In genomic region chr15:60397772-60398445, GRCh38 we compare ENCODE assay signal across 8 cellular contexts. TPM values are rescaled to one million over a fixed set of nuclear protein-coding genes. Genes with fewer than 3 reads are reported as not detected.
A peak's percentile ranks its signal among the peaks of the same experiment; 100 is the strongest.
DNase-seq lines count a peak whose midpoint lies in the region; ATAC-seq and TF ChIP-seq lines count a peak whose summit lies in the region.

TSS of gene ANXA2 (minus strand) at chr15:60397986. CDS start at chr15:60386075, 11,911 bp downstream.

- no peak for DNase-seq in AG04450 (ENCODE audit: low read depth, low spot score)
- DNase-seq in PC-9 = peak; percentile 54 to 90
- DNase-seq in activated T-cell treated with anti-CD3 and anti-CD28 coated beads, Interleukin-2, amount 50 U/mL, for 72 hours = peak; percentile 85
- peak; percentile 95 for DNase-seq in fibroblast of gingiva (ENCODE audit: low read depth)
- peak; percentile 57 for DNase-seq in nephron progenitor cell
- peak; percentile 81 for DNase-seq in stromal cell of bone marrow (ENCODE audit: low read depth)

- H3K9me2 ChIP-seq in PC-9 (ENCODE audit: insufficient read depth) = no peaks in the 10 kb centered on the region

- H3K27me3 Mint-ChIP-seq in activated T-cell treated with anti-CD3 and anti-CD28 coated beads, Interleukin-2, amount 50 U/mL, for 72 hours (ENCODE audit: low read depth) = peaks cover 12% of the 10 kb centered on the region
- peaks cover 6% of the 10 kb centered on the region for H3K27me3 Mint-ChIP-seq in nephron progenitor cell (ENCODE audit: low read depth, poor library complexity)

- peaks cover 36% of the 10 kb centered on the region for H3F3A ChIP-seq in PC-9 (ENCODE audit: insufficient read depth, low read depth)

- H3K27ac Mint-ChIP-seq in activated T-cell treated with anti-CD3 and anti-CD28 coated beads, Interleukin-2, amount 50 U/mL, for 72 hours = peak within 1 kb of the TSS; percentile 70
- peak within 1 kb of the TSS; percentile 43 for H3K27ac Mint-ChIP-seq in nephron progenitor cell

- H3K79me2 ChIP-seq in PC-9 (ENCODE audit: low read depth) = peaks cover 41% of the 10 kb centered on the region

- peak within 1 kb of the TSS; percentile 96 for H3K4me3 ChIP-seq in AG04450 (ENCODE audit: low read depth, low read length)
- peak within 1 kb of the TSS; percentile 68 for H3K4me3 ChIP-seq in PC-9

- peaks cover 3 to 6% of the 10 kb centered on the region in 2 donors for H3K36me3 Mint-ChIP-seq in activated T-cell treated with anti-CD3 and anti-CD28 coated beads, Interleukin-2, amount 50 U/mL, for 72 hours (ENCODE audit: insufficient read depth in 2 of 2)
- no peaks in the 10 kb centered on the region for H3K36me3 Mint-ChIP-seq in nephron progenitor cell (ENCODE audit: low read depth)

- H3K9me3 Mint-ChIP-seq in activated T-cell treated with anti-CD3 and anti-CD28 coated beads, Interleukin-2, amount 50 U/mL, for 72 hours = no peaks in the 10 kb centered on the region
- H3K9me3 Mint-ChIP-seq in nephron progenitor cell = no peaks in the 10 kb centered on the region

- H3K27me3 ChIP-seq in AG04450 (ENCODE audit: control insufficient read depth, insufficient read depth, low read length) (no peaks in the 10 kb centered on the region), PC-9 (ENCODE audit: insufficient read depth, low read depth) (no peaks in the 10 kb centered on the region)

- intact Hi-C loops in PC-9 (cut with micrococcal nuclease; ENCODE audit: unreplicated experiment) = loop anchor here (1.0 to 5.0 kb wide), 3 partner anchors 10 to 36 kb away; no protein-coding TSS in a partner anchor

- H3K4me2 ChIP-seq in PC-9 = peak within 1 kb of the TSS; percentile 76

- POLR2A ChIA-PET in AG04450 (lab: Yijun Ruan, JAX) = interaction anchor here (0.6 to 1.9 kb wide), 17 partner anchors 9 to 1532 kb away, joined by 3 to 24 read pairs (median 5); no protein-coding TSS in a partner anchor
- POLR2A ChIA-PET in PC-9 (lab: Charles Lee; ENCODE audit: unreplicated experiment) = interaction anchor here (0.5 to 1.4 kb wide), 8 partner anchors 10 to 568 kb away, joined by 4 to 49 read pairs (median 13); no protein-coding TSS in a partner anchor

- H3K9me3 ChIP-seq in AG04450 (ENCODE audit: control insufficient read depth, insufficient read depth, low read length) (no peaks in the 10 kb centered on the region; the same call in 1 of the 2 replicates), PC-9 (ENCODE audit: insufficient read depth, low read depth) (no peaks in the 10 kb centered on the region)

- CTCF ChIA-PET in AG04450 (lab: Charles Lee) (interaction anchor here (0.6 kb wide), 1 partner anchor 55 kb away, joined by 3 read pairs; no protein-coding TSS in a partner anchor), PC-9 (lab: Charles Lee) (interaction anchor here (0.5 kb wide), 1 partner anchor 79 kb away, joined by 3 read pairs; no protein-coding TSS in a partner anchor)

- H3K27ac ChIP-seq in AG04450 (ENCODE audit: low read depth, low read length) = peak within 1 kb of the TSS; percentile 97
- peak within 1 kb of the TSS; percentile 94 for H3K27ac ChIP-seq in PC-9

- no peak within 1 kb of the TSS for H2AFZ ChIP-seq in PC-9

- H3K36me3 ChIP-seq in PC-9 (ENCODE audit: low read depth) = 0 out of 2 replicates have a peak, but pooled peaks cover 9% of the 10 kb centered on the region

- peaks cover 3% of the 10 kb centered on the region for H4K20me1 ChIP-seq in PC-9 (ENCODE audit: insufficient read depth)

- H3K4me3 Mint-ChIP-seq in activated T-cell treated with anti-CD3 and anti-CD28 coated beads, Interleukin-2, amount 50 U/mL, for 72 hours = peak within 1 kb of the TSS; percentile 86 to 87
- H3K4me3 Mint-ChIP-seq in nephron progenitor cell = peak within 1 kb of the TSS; percentile 87

- H3K4me1 ChIP-seq in PC-9 (replicated peaks; ENCODE audit: insufficient read depth) = peaks cover 51% of the 10 kb centered on the region

- peaks cover 41% of the 10 kb centered on the region for H3K4me1 Mint-ChIP-seq in activated T-cell treated with anti-CD3 and anti-CD28 coated beads, Interleukin-2, amount 50 U/mL, for 72 hours (ENCODE audit: low read depth)
- H3K4me1 Mint-ChIP-seq in nephron progenitor cell = peaks cover 69% of the 10 kb centered on the region

- no peak for TF ChIP-seq CTCF in AG04450 (IDR thresholded peaks at IDR 0.05; ENCODE audit: low read depth, low read length)
- TF ChIP-seq CTCF in PC-9 (conservative IDR thresholded peaks at IDR 0.05) = no peak
- TF ChIP-seq CTCF in nephron progenitor cell (IDR thresholded peaks at IDR 0.05) = no peak

- no TSS peak for BruUV-seq in PC-9 (replicated peaks; lab: Mats Ljungman, UMichigan)

- ATAC-seq in GM18870 (IDR thresholded peaks at IDR 0.05; ENCODE audit: unreplicated experiment) (peak; percentile 47), HG03095 (IDR thresholded peaks at IDR 0.05; ENCODE audit: unreplicated experiment) (peak; percentile 71)
- ATAC-seq in activated T-cell treated with anti-CD3 and anti-CD28 coated beads, Interleukin-2, amount 50 U/mL, for 72 hours (replicated peaks in 1 of 2) = peak; percentile 83 to 85

RNA-seq across cellular contexts. Expression of gene ANXA2, which starts in this region (rescaled TPM):
- 4,288 and 4,537 TPM in 2 replicates for polyA plus RNA-seq in AG04450 (2011; rRNA removed)
- polyA minus RNA-seq in AG04450 (2011; rRNA and poly(A)+ RNA removed) = 3,312 and 3,619 TPM in 2 replicates
- 1,720 and 1,743 TPM in 2 replicates for total RNA-seq in PC-9 (2021)
- total RNA-seq in activated T-cell treated with anti-CD3 and anti-CD28 coated beads, Interleukin-2, amount 50 U/mL, for 72 hours = 10 to 100 TPM; 58.2 to 89.3 TPM

Comparison
In these comparisons a context has a peak if more than half of its experiments do, and no peak if none do; other contexts are left out.
1. RNA of gene ANXA2 (total RNA-seq): 1,720 to 1,743 TPM in PC-9; 58.2 to 89.3 TPM in activated T-cell treated with anti-CD3 and anti-CD28 coated beads, Interleukin-2, amount 50 U/mL, for 72 hours; every median in the first group is over 10 times any median in the second.
2. Peak in every context shown above with its lines, with median percentiles within 50 percentile points of each other: ATAC-seq.